9 cellular contexts compared by ENCODE assay signal in the genomic region with DNA sequence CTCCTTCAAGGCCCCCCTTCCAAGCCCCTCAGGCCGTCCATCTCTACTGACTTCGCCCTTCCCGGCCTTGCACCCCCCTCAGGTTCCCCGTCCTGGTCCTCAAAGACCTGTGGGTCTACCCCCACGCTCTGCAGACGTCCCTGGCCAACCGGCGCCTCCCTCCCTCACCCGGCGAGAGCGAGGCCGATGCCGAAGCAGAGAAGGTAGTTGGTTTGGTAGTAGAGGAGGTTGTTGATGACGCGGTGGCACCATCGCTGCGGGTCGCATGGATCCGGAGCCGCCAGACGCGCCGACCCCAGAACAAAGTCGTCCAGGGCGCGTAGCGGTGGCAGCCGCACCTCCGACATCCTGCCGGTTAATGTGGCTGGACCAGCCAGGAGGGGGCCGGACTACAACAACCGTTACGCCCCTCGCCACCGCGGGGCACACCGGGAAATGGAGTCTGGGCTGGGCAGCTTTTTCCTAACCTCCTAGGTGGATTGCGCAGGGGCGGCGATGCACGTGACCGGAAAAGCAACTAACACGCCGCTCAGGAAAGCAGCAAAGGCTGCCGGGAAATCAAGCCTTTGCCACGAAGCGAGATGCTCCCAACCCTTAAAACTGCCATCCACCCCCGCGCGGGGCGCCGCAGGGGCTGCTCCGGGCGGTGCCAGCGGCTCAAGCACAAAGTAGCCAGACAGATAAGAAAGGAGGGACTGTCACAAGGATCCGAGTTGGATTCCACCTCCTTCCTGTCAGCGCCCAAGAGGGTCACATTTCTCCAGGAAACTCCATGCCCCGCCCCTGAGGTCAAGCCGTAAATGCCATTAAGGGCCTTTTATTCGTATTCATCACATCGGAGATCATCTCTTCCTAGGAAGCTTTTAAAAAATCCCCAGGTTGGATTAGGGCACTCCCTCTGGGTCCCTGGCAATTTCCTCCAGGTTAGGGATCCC. TPM values are rescaled to one million over a fixed set of nuclear protein-coding genes. Genes with fewer than 3 reads are reported as not detected.
DNase-seq lines count a peak whose midpoint lies in the region; ATAC-seq, FAIRE-seq and TF ChIP-seq lines count a peak whose summit lies in the region.
"Had no signal": no experiment of that assay in that cellular context is flagged by ENCODE, and none has a peak within 500 bp of the region (broad histone marks: within the 10 kb centered on the region; RNA-seq: fewer than 3 reads in every experiment).

A gene with protein sequence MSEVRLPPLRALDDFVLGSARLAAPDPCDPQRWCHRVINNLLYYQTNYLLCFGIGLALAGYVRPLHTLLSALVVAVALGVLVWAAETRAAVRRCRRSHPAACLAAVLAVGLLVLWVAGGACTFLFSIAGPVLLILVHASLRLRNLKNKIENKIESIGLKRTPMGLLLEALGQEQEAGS (minus strand): TSS at position 362 of the 935 bp plus-strand sequence. CDS start 15 bp downstream, at position 347.

- no peak for TF ChIP-seq CTCF in endothelial cell of umbilical vein (IDR thresholded peaks at IDR 0.05; ENCODE audit: extremely low read depth in 1 of 2, insufficient read depth in 1 of 2, low read depth in 1 of 2, low read length in 2 of 2)

- TSS peak; percentile 33 for BruUV-seq in endothelial cell of umbilical vein (replicated peaks; lab: Mats Ljungman, UMichigan)

- no peaks in the 10 kb centered on the region for H3K36me3 ChIP-seq in endothelial cell of umbilical vein (ENCODE audit: control insufficient read depth in 2 of 2, extremely low read depth in 1 of 2, insufficient read depth in 2 of 2, low read length in 2 of 2)

- no peaks in the 10 kb centered on the region for H4K20me1 ChIP-seq in endothelial cell of umbilical vein (replicated peaks; ENCODE audit: control insufficient read depth, extremely low read depth, insufficient read depth, low read length)

- H2AFZ ChIP-seq in endothelial cell of umbilical vein (ENCODE audit: low read depth, low read length): peak within 1 kb of the TSS; percentile 82

- peaks cover 9% of the 10 kb centered on the region for H3K4me1 ChIP-seq in endothelial cell of umbilical vein (ENCODE audit: control insufficient read depth, extremely low read depth, insufficient read depth, low read length)

- TF ChIP-seq POLR2A in endothelial cell of umbilical vein (IDR thresholded peaks at IDR 0.05; ENCODE audit: low read depth, low read length): peak; percentile 65

- peak within 1 kb of the TSS; percentile 86 for H3K4me2 ChIP-seq in endothelial cell of umbilical vein (ENCODE audit: insufficient read depth, low read length)
- H3K4me2 ChIP-seq: KMS-11 had no signal

- DNase-seq in Ammon's horn (ENCODE audit: low spot score) (peak; percentile 94), HK-2 (ENCODE audit: unreplicated experiment) (peak; percentile 91), NOMO-1 treated with dmso at 0.1 percent for 144 hours (lab: John Stamatoyannopoulos, UW; ENCODE audit: unreplicated experiment) (peak; percentile 17), activated T-cell treated with anti-CD3 and anti-CD28 coated beads for 4 hours (peak; percentile 79), endothelial cell of umbilical vein (ENCODE audit: low read depth, low spot score) (peak; percentile 91), midbrain (lab: John Stamatoyannopoulos, UW) (peak; percentile 93)
- DNase-seq in stimulated activated CD8-positive, alpha-beta memory T cell treated with anti-CD3 and anti-CD28 coated beads, Interleukin-15, amount 100 ng/mL, for 48 hours (ENCODE audit: low read depth in 2 of 2): peak; percentile 80 to 83

- no peaks in the 10 kb centered on the region for H3K9me1 ChIP-seq in endothelial cell of umbilical vein (replicated peaks; ENCODE audit: control insufficient read depth, extremely low read depth, insufficient read depth, low read length)

- H3K27me3 ChIP-seq in endothelial cell of umbilical vein (ENCODE audit: control insufficient read depth in 2 of 2, insufficient read depth in 2 of 2, low read length in 2 of 2): no peaks in the 10 kb centered on the region

- dilution Hi-C loops in endothelial cell of umbilical vein (cut with MboI; ENCODE audit: extremely low pct_ligation_motif_present, low sequenced_read_pairs): no loop called here

- intact Hi-C loops in endothelial cell of umbilical vein (cut with micrococcal nuclease): loop anchor here (2.0 to 10.0 kb wide), 2 partner anchors 27 to 681 kb away; no protein-coding TSS in a partner anchor

- H3K9ac ChIP-seq in endothelial cell of umbilical vein (replicated peaks; ENCODE audit: extremely low read depth, insufficient read depth, low read length): peak within 1 kb of the TSS; percentile 63
- H3K9ac ChIP-seq: KMS-11 had no signal

- ATAC-seq in GM19324 (IDR thresholded peaks at IDR 0.05; ENCODE audit: low FRiP score, unreplicated experiment): peak; percentile 74

- FAIRE-seq in endothelial cell of umbilical vein (lab: Jason Lieb, UNC): peak; percentile 99

- peak within 1 kb of the TSS; percentile 37 to 85 (median 63) for H3K4me3 ChIP-seq in endothelial cell of umbilical vein (replicated peaks in 1 of 3; ENCODE audit: insufficient read depth in 1 of 3, low read depth in 1 of 3, low read length in 3 of 3)

- no peaks in the 10 kb centered on the region for H3K9me3 ChIP-seq in endothelial cell of umbilical vein (replicated peaks; ENCODE audit: control insufficient read depth, insufficient read depth, low read length)

- H3K27ac ChIP-seq in endothelial cell of umbilical vein (ENCODE audit: insufficient read depth, low read depth, low read length): peak within 1 kb of the TSS; percentile 48
- H3K27ac ChIP-seq: KMS-11 had no signal

- POLR2A ChIA-PET in endothelial cell of umbilical vein (lab: Charles Lee): interaction anchor here (0.6 kb wide), 1 partner anchor 36 kb away, joined by 10 read pairs; no protein-coding TSS in a partner anchor

- CTCF ChIA-PET in endothelial cell of umbilical vein (lab: Charles Lee): interaction anchor here (0.6 kb wide), 1 partner anchor 31 kb away, joined by 3 read pairs; a partner anchor contains a TSS

- peaks cover 11% of the 10 kb centered on the region for H3K79me2 ChIP-seq in endothelial cell of umbilical vein (ENCODE audit: control insufficient read depth, insufficient read depth, low read length)

TF ChIP-seq in endothelial cell of umbilical vein, 7 proteins besides CTCF, POLR2A, EP300 and RAD21:
- TF ChIP-seq POLR2AphosphoS5 (IDR thresholded peaks at IDR 0.05; ENCODE audit: insufficient read depth, low read depth, low read length) (peak; percentile 54), FOS (IDR thresholded peaks at IDR 0.05; ENCODE audit: borderline replicate concordance, insufficient read depth, low read length) (no peak), JUN (IDR thresholded peaks at IDR 0.05; ENCODE audit: borderline replicate concordance, insufficient read depth, insufficient read length, low read depth) (no peak), GATA2 (IDR thresholded peaks at IDR 0.05; ENCODE audit: insufficient read depth, insufficient read length, low read depth, low read length) (no peak), EZH2 (IDR thresholded peaks at IDR 0.05; ENCODE audit: borderline replicate concordance, low read depth, low read length, severe bottlenecking) (no peak), MYC (IDR thresholded peaks at IDR 0.05; ENCODE audit: low read depth, low read length) (no peak)
- TF ChIP-seq, protein P1, sequence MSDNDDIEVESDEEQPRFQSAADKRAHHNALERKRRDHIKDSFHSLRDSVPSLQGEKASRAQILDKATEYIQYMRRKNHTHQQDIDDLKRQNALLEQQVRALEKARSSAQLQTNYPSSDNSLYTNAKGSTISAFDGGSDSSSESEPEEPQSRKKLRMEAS (IDR thresholded peaks at IDR 0.05; ENCODE audit: insufficient read depth, insufficient read length): peak; percentile 88

RNA-seq across cellular contexts. Expression of the gene that starts here (rescaled TPM):
- total RNA-seq in endothelial cell of umbilical vein: 41.6 and 45.4 TPM in 2 replicates
- 36.2 and 40.1 TPM in 2 replicates for polyA plus RNA-seq in endothelial cell of umbilical vein
- polyA plus RNA-seq in endothelial cell of umbilical vein (2011; cell fraction: cytosol; rRNA removed): 33.0 and 45.2 TPM in 2 replicates
- 11.1 and 12.6 TPM in 2 replicates for polyA plus RNA-seq in endothelial cell of umbilical vein (2011; cell fraction: nucleus; rRNA removed)
- 44.1 and 67.8 TPM in 2 replicates for polyA plus RNA-seq in endothelial cell of umbilical vein (2012)
- polyA minus RNA-seq in endothelial cell of umbilical vein: 14.5 and 18.1 TPM in 2 replicates
- 7.5 TPM for polyA minus RNA-seq in endothelial cell of umbilical vein (2011; cell fraction: cytosol; rRNA and poly(A)+ RNA removed)
- polyA minus RNA-seq in endothelial cell of umbilical vein (2011; cell fraction: nucleus; rRNA and poly(A)+ RNA removed): 3.0 and 10.2 TPM in 2 replicates

Comparison
In these comparisons a context has a peak if more than half of its experiments do, and no peak if none do; other contexts are left out.
1. Peak in every context shown above with its lines: DNase-seq, ATAC-seq, H3K4me3 ChIP-seq and H3K27ac ChIP-seq.
2. DNase-seq: peak in every context shown above with its lines; median percentile 94 in Ammon's horn; 93 in midbrain; 91 in HK-2; 91 in endothelial cell of umbilical vein; 82 in stimulated activated CD8-positive, alpha-beta memory T cell treated with anti-CD3 and anti-CD28 coated beads, Interleukin-15, amount 100 ng/mL, for 48 hours; 79 in activated T-cell treated with anti-CD3 and anti-CD28 coated beads for 4 hours; 17 in NOMO-1 treated with dmso at 0.1 percent for 144 hours.